12 cellular contexts compared by ENCODE assay signal in genomic region chr3:115627180-115628074, GRCh38. TPM values are rescaled to one million over a fixed set of nuclear protein-coding genes. Genes with fewer than 3 reads are reported as not detected.
A peak's percentile ranks its signal among the peaks of the same experiment; 100 is the strongest.
DNase-seq lines count a peak whose midpoint lies in the region; ATAC-seq lines count a peak whose summit lies in the region.
"Had no signal": no experiment of that assay in that cellular context is flagged by ENCODE, and none has a peak within 500 bp of the region (broad histone marks: within the 10 kb centered on the region; RNA-seq: fewer than 3 reads in every experiment).

No MANE protein-coding gene starts in this region.

- H3K27me3 Mint-ChIP-seq in activated CD8-positive, alpha-beta T cell treated with anti-CD3 and anti-CD28 coated beads, Interleukin-2, amount 10 ng/mL, durations not matched to agents 7 days and 5 days (ENCODE audit: low read depth) = peaks cover 39% of the 10 kb centered on the region

- POLR2A ChIA-PET in activated CD8-positive, alpha-beta T cell treated with anti-CD3 and anti-CD28 coated beads, Interleukin-2, amount 10 ng/mL, durations not matched to agents 7 days and 5 days (lab: Charles Lee) = no interaction called here

- CTCF ChIA-PET in activated CD8-positive, alpha-beta T cell treated with anti-CD3 and anti-CD28 coated beads, Interleukin-2, amount 10 ng/mL, durations not matched to agents 7 days and 5 days (lab: Charles Lee) = interaction anchor here (0.9 kb wide), 1 partner anchor 157 kb away, joined by 3 read pairs; no protein-coding TSS in a partner anchor

- ATAC-seq in HG02642 (IDR thresholded peaks at IDR 0.05; ENCODE audit: poor library complexity, unreplicated experiment) (peak; percentile 83), HG03521 (IDR thresholded peaks at IDR 0.05; ENCODE audit: unreplicated experiment) (peak; percentile 75)
- ATAC-seq in activated CD8-positive, alpha-beta T cell treated with anti-CD3 and anti-CD28 coated beads, Interleukin-2, amount 10 ng/mL, durations not matched to agents 7 days and 5 days = no peak

- H3K27ac Mint-ChIP-seq in activated CD8-positive, alpha-beta T cell treated with anti-CD3 and anti-CD28 coated beads, Interleukin-2, amount 10 ng/mL, durations not matched to agents 7 days and 5 days = no peak overlapping the region

- H3K9me3 Mint-ChIP-seq in activated CD8-positive, alpha-beta T cell treated with anti-CD3 and anti-CD28 coated beads, Interleukin-2, amount 10 ng/mL, durations not matched to agents 7 days and 5 days (ENCODE audit: insufficient read depth) = no peaks in the 10 kb centered on the region

- peak; percentile 2 for DNase-seq in NCI-H2227 (lab: John Stamatoyannopoulos, UW; ENCODE audit: unreplicated experiment)
- DNase-seq in NCI-H2227 treated with DMSO at 0.1 percent for 48 hours (lab: John Stamatoyannopoulos, UW) = no peak
- peak; percentile 25 for DNase-seq in retina
- DNase-seq in activated CD8-positive, alpha-beta T cell treated with anti-CD3 and anti-CD28 coated beads, Interleukin-2, amount 10 ng/mL, durations not matched to agents 7 days and 5 days = no peak
- DNase-seq in D341Med (ENCODE audit: low spot score) = no peak
- no peak for DNase-seq in HUDEP-2 (lab: John Stamatoyannopoulos, UW; ENCODE audit: unreplicated experiment in 76 of 76)
- DNase-seq: 8988T; aorta; Kasumi-1; NK-92 treated with Interleukin-12 subunit alpha and Interleukin-12 subunit beta, amount 100 ng/mL, for 24 hours had no signal

- no peaks in the 10 kb centered on the region for H3K36me3 Mint-ChIP-seq in activated CD8-positive, alpha-beta T cell treated with anti-CD3 and anti-CD28 coated beads, Interleukin-2, amount 10 ng/mL, durations not matched to agents 7 days and 5 days (ENCODE audit: low read depth)

- H3K4me1 Mint-ChIP-seq in activated CD8-positive, alpha-beta T cell treated with anti-CD3 and anti-CD28 coated beads, Interleukin-2, amount 10 ng/mL, durations not matched to agents 7 days and 5 days (ENCODE audit: low read depth) = peaks cover 9% of the 10 kb centered on the region

- H3K4me3 Mint-ChIP-seq in activated CD8-positive, alpha-beta T cell treated with anti-CD3 and anti-CD28 coated beads, Interleukin-2, amount 10 ng/mL, durations not matched to agents 7 days and 5 days = no peak overlapping the region

RNA-seq across cellular contexts. Expression of gene GAP43, which starts 4.1 kb away (rescaled TPM):
- total RNA-seq in activated CD8-positive, alpha-beta T cell treated with anti-CD3 and anti-CD28 coated beads, Interleukin-2, amount 10 ng/mL, durations not matched to agents 7 days and 5 days = not detected

Comparison
In these comparisons a context has a peak if more than half of its experiments do, and no peak if none do; other contexts are left out.
1. DNase-seq: peak in NCI-H2227 (single experiment) and retina (single experiment); none in NCI-H2227 treated with DMSO at 0.1 percent for 48 hours (single experiment), activated CD8-positive, alpha-beta T cell treated with anti-CD3 and anti-CD28 coated beads, Interleukin-2, amount 10 ng/mL, durations not matched to agents 7 days and 5 days (single experiment), D341Med (single experiment) and HUDEP-2 (0 of 76).